In the genomic region with DNA sequence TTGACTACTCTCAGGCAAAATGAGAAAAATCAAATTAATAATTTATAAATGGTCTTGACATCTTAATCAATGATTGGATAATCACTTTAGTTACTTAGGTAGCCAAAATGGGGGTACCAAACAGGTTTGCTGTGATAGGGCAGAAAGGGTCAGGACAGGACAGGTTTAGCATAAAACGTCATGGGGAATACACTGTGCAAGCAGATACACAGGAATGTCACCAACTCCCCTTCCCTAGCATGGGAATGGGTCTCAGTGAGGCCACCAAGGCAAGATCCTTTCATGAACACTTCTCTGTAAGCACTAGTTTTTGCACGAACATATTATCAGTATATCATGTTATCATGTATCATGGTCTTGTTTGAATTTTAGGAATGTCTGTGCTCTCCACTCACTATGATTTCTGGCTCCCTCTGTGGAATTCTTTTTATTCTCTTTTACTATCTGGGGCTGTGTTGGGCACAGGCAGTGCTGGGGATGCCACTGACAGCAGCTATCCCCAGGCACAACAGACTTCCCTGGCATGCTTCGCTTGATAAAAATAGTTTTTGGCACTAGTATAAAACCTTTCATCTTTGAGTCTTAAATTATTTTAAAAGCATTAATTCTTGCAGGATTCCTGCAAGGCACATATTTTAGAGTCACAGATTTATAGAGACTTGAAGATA, we compare ENCODE assay signal across 20 cellular contexts. TPM values are rescaled to one million over a fixed set of nuclear protein-coding genes. Genes with fewer than 3 reads are reported as not detected.
"Had no signal": no experiment of that assay in that cellular context is flagged by ENCODE, and none has a peak within 500 bp of the region (broad histone marks: within the 10 kb centered on the region; RNA-seq: fewer than 3 reads in every experiment).

No MANE protein-coding gene starts in this region.

- H3K9ac ChIP-seq: neural progenitor cell, parathyroid adenoma had no signal

- H3K9me3 ChIP-seq: esophagus squamous epithelium, mucosa of descending colon, suprapubic skin, transverse colon, upper lobe of right lung, uterus had no signal

- H3K4me3 ChIP-seq: coronary artery, esophagus squamous epithelium, hepatocyte, lung, mucosa of descending colon, neural progenitor cell, suprapubic skin, transverse colon, upper lobe of right lung, uterus had no signal

- H3K4me2 ChIP-seq: hepatocyte, neural progenitor cell had no signal

- ATAC-seq: left colon; mucosa of descending colon; naive thymus-derived CD4-positive, alpha-beta T cell; stimulated activated naive B cell treated with anti-CD40 and anti-IgM and Interleukin-4, amounts not matched to agents 10 μg/mL and 1 μg/mL and 100 μg/mL, for 72 hours; upper lobe of right lung had no signal

- H2AFZ ChIP-seq: hepatocyte, neural progenitor cell, parathyroid adenoma had no signal

- H3K27me3 ChIP-seq: esophagus squamous epithelium, hepatocyte, neural progenitor cell, suprapubic skin, transverse colon, upper lobe of right lung, uterus had no signal

- H3K79me2 ChIP-seq: hepatocyte, parathyroid adenoma had no signal

- H3K27ac ChIP-seq: coronary artery, esophagus squamous epithelium, hepatocyte, neural progenitor cell, parathyroid adenoma, suprapubic skin, transverse colon, upper lobe of right lung, uterus had no signal

- H3K4me1 ChIP-seq: esophagus squamous epithelium, neural progenitor cell, parathyroid adenoma, suprapubic skin, transverse colon, uterus had no signal

- H3K36me3 ChIP-seq: esophagus squamous epithelium, neural progenitor cell, suprapubic skin, transverse colon, upper lobe of right lung, uterus had no signal

- DNase-seq: dermis blood vessel endothelial cell; effector memory CD4-positive, alpha-beta T cell; erythroblast; esophagus squamous epithelium; left colon; mucosa of descending colon; naive thymus-derived CD4-positive, alpha-beta T cell; small intestine; stimulated activated CD4-positive, alpha-beta T cell treated with anti-CD3 and anti-CD28 coated beads, Interleukin-15, amount 100 ng/mL, for 24 hours; stimulated activated CD4-positive, alpha-beta T cell treated with anti-CD3 and anti-CD28 coated beads, Interleukin-2, amount 100 ng/mL, for 48 hours; stimulated activated naive B cell treated with anti-CD40 and anti-IgM and Interleukin-4, amounts not matched to agents 10 μg/mL and 1 μg/mL and 100 μg/mL, for 72 hours; transverse colon; upper lobe of right lung; uterus had no signal

RNA-seq across cellular contexts. Expression of a gene that starts 18.3 kb away (rescaled TPM):
- total RNA-seq: naive thymus-derived CD4-positive, alpha-beta T cell had no signal
- polyA plus RNA-seq: naive thymus-derived CD4-positive, alpha-beta T cell; small intestine had no signal
